14 cellular contexts compared by ENCODE assay signal in genomic region chr10:68043030-68043429, GRCh38. TPM values are rescaled to one million over a fixed set of nuclear protein-coding genes. Genes with fewer than 3 reads are reported as not detected.
DNase-seq lines count a peak whose midpoint lies in the region; ATAC-seq, FAIRE-seq and TF ChIP-seq lines count a peak whose summit lies in the region.
"Had no signal": no experiment of that assay in that cellular context is flagged by ENCODE, and none has a peak within 500 bp of the region (broad histone marks: within the 10 kb centered on the region; RNA-seq: fewer than 3 reads in every experiment).

No MANE protein-coding gene starts in this region.

- no peaks in the 10 kb centered on the region for H3K9me2 ChIP-seq in GM23338 (ENCODE audit: insufficient read depth)

- H3K36me3 ChIP-seq in GM23338 (ENCODE audit: insufficient read depth), result 0 out of 2 replicates have a peak, but pooled peaks cover 3% of the 10 kb centered on the region

- no peak for FAIRE-seq in GM12892 (lab: Jason Lieb, UNC)

- 0 out of 2 replicates have a peak, but pooled peaks cover 5% of the 10 kb centered on the region for H4K20me1 ChIP-seq in GM23338 (replicated peaks; ENCODE audit: insufficient read depth)

- peak overlapping the region; percentile 60 for H3K27ac Mint-ChIP-seq in activated CD4-positive, alpha-beta T cell treated with anti-CD3 and anti-CD28 coated beads for 36 hours
- peak overlapping the region; percentile 68 for H3K27ac Mint-ChIP-seq in activated naive CD8-positive, alpha-beta T cell treated with anti-CD3 and anti-CD28 coated beads, Interleukin-2, amount 50 U/mL, for 24 hours
- no peak overlapping the region for H3K27ac Mint-ChIP-seq in GM23338
- H3K27ac Mint-ChIP-seq: activated B cell treated with CpG ODN at 0.5 μM for 24 hours had no signal

- H3F3A ChIP-seq in GM23338 (replicated peaks; ENCODE audit: low read depth), result no peaks in the 10 kb centered on the region

- ATAC-seq in activated CD4-positive, alpha-beta T cell treated with anti-CD3 and anti-CD28 coated beads for 36 hours, result peak; percentile 82
- ATAC-seq in GM18502 (IDR thresholded peaks at IDR 0.05; ENCODE audit: poor library complexity, unreplicated experiment), result peak; percentile 49
- no peak for ATAC-seq in activated naive CD8-positive, alpha-beta T cell treated with anti-CD3 and anti-CD28 coated beads, Interleukin-2, amount 50 U/mL, for 24 hours
- ATAC-seq in GM23338, result no peak
- ATAC-seq: body of pancreas had no signal

- TF ChIP-seq POLR2A in GM12892 (IDR thresholded peaks at IDR 0.05; ENCODE audit: low read depth, low read length), result no peak

- H3K36me3 Mint-ChIP-seq in activated CD4-positive, alpha-beta T cell treated with anti-CD3 and anti-CD28 coated beads for 36 hours (ENCODE audit: low read depth), result peaks cover 3% of the 10 kb centered on the region
- H3K36me3 Mint-ChIP-seq in activated naive CD8-positive, alpha-beta T cell treated with anti-CD3 and anti-CD28 coated beads, Interleukin-2, amount 50 U/mL, for 24 hours (ENCODE audit: low read depth), result peaks cover 14% of the 10 kb centered on the region
- peaks cover 4% of the 10 kb centered on the region; the same call in 1 of the 3 replicates for H3K36me3 Mint-ChIP-seq in GM23338 (ENCODE audit: low read depth)

- DNase-seq in activated CD4-positive, alpha-beta T cell treated with anti-CD3 and anti-CD28 coated beads for 36 hours, result no peak
- DNase-seq in activated CD4-positive, alpha-beta T cell treated with anti-CD3 and anti-CD28 coated beads, Interleukin-2, amount 50 U/mL, for 1 hour, result no peak
- DNase-seq in activated naive CD8-positive, alpha-beta T cell treated with anti-CD3 and anti-CD28 coated beads, Interleukin-2, amount 50 U/mL, for 24 hours, result no peak
- DNase-seq in iris pigment epithelial cell (ENCODE audit: low read depth) (peak; percentile 52), GM12892 (ENCODE audit: insufficient read length) (no peak), GM23338 (ENCODE audit: low spot score) (no peak)
- DNase-seq in stimulated activated CD4-positive, alpha-beta T cell treated with anti-CD3 and anti-CD28 coated beads, Interleukin-2, amount 100 ng/mL, for 48 hours, result no peak
- DNase-seq: activated B cell treated with CpG ODN at 0.5 μM for 24 hours; body of pancreas; CD8-positive, alpha-beta memory T cell; NCI-H187; substantia nigra; T-helper 1 cell had no signal

- intact Hi-C loops in activated CD4-positive, alpha-beta T cell treated with anti-CD3 and anti-CD28 coated beads for 36 hours (cut with DNase I, micrococcal nuclease), result no loop called here

- CTCF ChIA-PET in activated CD4-positive, alpha-beta T cell treated with anti-CD3 and anti-CD28 coated beads for 36 hours (lab: Charles Lee), result interaction anchor here (1.1 kb wide), 1 partner anchor 28 kb away, joined by 6 read pairs; no protein-coding TSS in a partner anchor

- H3K4me3 Mint-ChIP-seq in activated CD4-positive, alpha-beta T cell treated with anti-CD3 and anti-CD28 coated beads for 36 hours, result no peak overlapping the region
- no peak overlapping the region for H3K4me3 Mint-ChIP-seq in activated naive CD8-positive, alpha-beta T cell treated with anti-CD3 and anti-CD28 coated beads, Interleukin-2, amount 50 U/mL, for 24 hours
- H3K4me3 Mint-ChIP-seq in GM23338, result no peak overlapping the region
- H3K4me3 Mint-ChIP-seq: activated B cell treated with CpG ODN at 0.5 μM for 24 hours; CD8-positive, alpha-beta memory T cell had no signal

- no peak overlapping the region for H3K4me2 ChIP-seq in GM23338

- no peaks in the 10 kb centered on the region for H3K27me3 ChIP-seq in GM23338 (ENCODE audit: insufficient read depth)
- H3K27me3 ChIP-seq: body of pancreas had no signal

- no peak for TF ChIP-seq CTCF in GM23338 (conservative IDR thresholded peaks at IDR 0.05; ENCODE audit: low read depth in 2 of 2)

- H3K9me3 Mint-ChIP-seq in activated CD4-positive, alpha-beta T cell treated with anti-CD3 and anti-CD28 coated beads for 36 hours (ENCODE audit: low read depth), result no peaks in the 10 kb centered on the region
- H3K9me3 Mint-ChIP-seq in activated naive CD8-positive, alpha-beta T cell treated with anti-CD3 and anti-CD28 coated beads, Interleukin-2, amount 50 U/mL, for 24 hours, result no peaks in the 10 kb centered on the region
- H3K9me3 Mint-ChIP-seq in GM23338, result no peaks in the 10 kb centered on the region; the same call in 2 of the 3 replicates
- H3K9me3 Mint-ChIP-seq: activated B cell treated with CpG ODN at 0.5 μM for 24 hours; CD8-positive, alpha-beta memory T cell had no signal

- POLR2A ChIA-PET in activated CD4-positive, alpha-beta T cell treated with anti-CD3 and anti-CD28 coated beads for 36 hours (lab: Charles Lee), result no interaction called here

- peaks cover 14% of the 10 kb centered on the region for H3K79me2 ChIP-seq in GM23338 (replicated peaks; ENCODE audit: insufficient read depth)

- no peak overlapping the region for H3K27ac ChIP-seq in GM23338 (ENCODE audit: low read depth)
- H3K27ac ChIP-seq: body of pancreas had no signal

- peaks cover 29% of the 10 kb centered on the region for H3K4me1 Mint-ChIP-seq in activated CD4-positive, alpha-beta T cell treated with anti-CD3 and anti-CD28 coated beads for 36 hours
- H3K4me1 Mint-ChIP-seq in activated naive CD8-positive, alpha-beta T cell treated with anti-CD3 and anti-CD28 coated beads, Interleukin-2, amount 50 U/mL, for 24 hours, result peaks cover 30% of the 10 kb centered on the region
- peaks cover 10% of the 10 kb centered on the region for H3K4me1 Mint-ChIP-seq in GM23338

- no peak overlapping the region for H2AFZ ChIP-seq in GM23338

- H3K4me3 ChIP-seq in GM23338, result no peak overlapping the region
- H3K4me3 ChIP-seq: body of pancreas had no signal

- H3K4me1 ChIP-seq in GM23338 (ENCODE audit: insufficient read depth), result peaks cover 5% of the 10 kb centered on the region; the same call in 1 of the 2 replicates

- no peaks in the 10 kb centered on the region for H3K27me3 Mint-ChIP-seq in activated CD4-positive, alpha-beta T cell treated with anti-CD3 and anti-CD28 coated beads for 36 hours
- H3K27me3 Mint-ChIP-seq in activated naive CD8-positive, alpha-beta T cell treated with anti-CD3 and anti-CD28 coated beads, Interleukin-2, amount 50 U/mL, for 24 hours, result no peaks in the 10 kb centered on the region
- no peaks in the 10 kb centered on the region for H3K27me3 Mint-ChIP-seq in GM23338 (ENCODE audit: insufficient read depth, low read depth, poor library complexity)
- H3K27me3 Mint-ChIP-seq: activated B cell treated with CpG ODN at 0.5 μM for 24 hours; CD8-positive, alpha-beta memory T cell had no signal

TF ChIP-seq in GM23338, 12 proteins besides CTCF, POLR2A, EP300 and RAD21 (continues in another document):
- TF ChIP-seq ZNF331 (CRISPR knock-in tag; IDR thresholded peaks at IDR 0.05; ENCODE audit: low read depth) (no peak), CREB1 (CRISPR knock-in tag; IDR thresholded peaks at IDR 0.05; ENCODE audit: low read depth) (no peak), EZH2 (IDR thresholded peaks at IDR 0.05; ENCODE audit: low read depth, unreplicated experiment) (no peak), NANOG (IDR thresholded peaks at IDR 0.05; ENCODE audit: borderline replicate concordance) (no peak), POLR2AphosphoS5 (IDR thresholded peaks at IDR 0.05; ENCODE audit: low read depth) (no peak), EZH2phosphoT487 (IDR thresholded peaks at IDR 0.05; ENCODE audit: unreplicated experiment) (no peak), JUNB (IDR thresholded peaks at IDR 0.05; ENCODE audit: unreplicated experiment) (no peak), REST (IDR thresholded peaks at IDR 0.05; ENCODE audit: unreplicated experiment) (no peak), ZNF114 (CRISPR knock-in tag; IDR thresholded peaks at IDR 0.05) (no peak)

RNA-seq across cellular contexts. Expression of gene HERC4, which starts 32.1 kb away (rescaled TPM):
- 10 to 100 TPM; 39.5 to 50.8 TPM for total RNA-seq in activated CD4-positive, alpha-beta T cell treated with anti-CD3 and anti-CD28 coated beads for 36 hours
- 32.3 TPM for polyA plus RNA-seq in GM12892 (2012; ENCODE audit: missing spikeins)
- 60.4 and 67.2 TPM in 2 replicates for total RNA-seq in GM23338 (2014; rRNA removed; shearing (Covaris generic))
- 16.2 and 20.1 TPM in 2 replicates for polyA plus RNA-seq in GM23338 (2016; fragmentation: Nextera tagmentation; extraction: Ambion mirVana)

Comparison
In these comparisons a context has a peak if more than half of its experiments do, and no peak if none do; other contexts are left out.
1. ATAC-seq: peak in activated CD4-positive, alpha-beta T cell treated with anti-CD3 and anti-CD28 coated beads for 36 hours (single experiment) and GM18502 (single experiment); none in activated naive CD8-positive, alpha-beta T cell treated with anti-CD3 and anti-CD28 coated beads, Interleukin-2, amount 50 U/mL, for 24 hours (single experiment) and GM23338 (single experiment).